Comparison of ENCODE assay signal across 21 cellular contexts in the genomic region with DNA sequence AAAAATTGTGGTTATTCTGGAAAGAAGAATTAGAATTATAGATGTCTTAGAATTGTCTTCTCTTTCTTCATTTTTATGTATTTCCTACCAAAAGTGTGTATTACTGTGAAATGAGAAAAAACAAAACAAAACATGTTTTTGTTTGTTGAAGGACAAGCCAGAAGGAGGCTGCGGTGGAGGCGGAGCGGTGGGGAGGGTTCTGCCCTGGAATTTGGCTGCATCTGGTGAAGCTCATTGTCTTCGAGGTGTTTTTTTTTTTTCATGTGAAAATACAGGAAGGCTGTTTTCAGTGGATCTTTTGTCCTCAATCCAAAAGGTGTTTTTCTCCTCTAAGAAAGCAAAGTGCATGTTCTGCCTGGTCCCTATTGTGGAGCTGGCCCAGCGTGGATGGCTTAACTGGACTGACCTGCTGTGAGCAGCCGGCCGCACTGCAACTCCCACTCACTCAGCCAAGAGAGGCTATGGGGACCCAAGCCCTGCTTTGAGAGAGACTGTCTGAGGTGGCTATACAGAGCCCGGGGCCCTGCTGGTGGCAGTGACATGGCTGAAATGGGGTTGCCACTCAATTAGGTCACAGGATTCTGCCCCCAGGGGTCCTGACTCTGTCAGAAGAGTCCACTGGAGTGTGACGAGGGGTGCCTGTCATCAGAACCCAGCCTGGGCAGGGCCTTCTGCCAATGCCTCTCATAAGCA.
"Had no signal": no experiment of that assay in that cellular context is flagged by ENCODE, and none has a peak within 500 bp of the region (broad histone marks: within the 10 kb centered on the region; RNA-seq: fewer than 3 reads in every experiment).

No MANE protein-coding gene starts in this region.

- H3K27ac ChIP-seq: adrenal gland, breast epithelium, epithelial cell of prostate, hepatocyte, pancreas, spleen, thoracic aorta had no signal

- H3K4me3 Mint-ChIP-seq: activated T-helper 1 cell treated with anti-CD3 and anti-CD28 coated beads, Interleukin-12 subunit alpha, Interleukin-12 subunit beta, Interleukin-2, Interleukin-4 antibody, amounts not matched to agents 30 ng/mL and 10 ng/mL and 1 ng/mL, durations not matched to agents 14 hours and 24 hours and 36 hours; memory B cell; naive thymus-derived CD4-positive, alpha-beta T cell; stimulated activated memory B cell treated with anti-CD40 and anti-IgM and Interleukin-4, amounts not matched to agents 10 μg/mL and 1 μg/mL and 100 μg/mL, for 72 hours had no signal

- H3K27me3 ChIP-seq: adrenal gland, hepatocyte, spleen had no signal

- H3K4me3 ChIP-seq: adrenal gland, breast epithelium, hepatocyte, pancreas, spleen, thoracic aorta had no signal

- H3K27ac Mint-ChIP-seq: activated naive CD4-positive, alpha-beta T cell treated with anti-CD3 and anti-CD28 coated beads, Interleukin-2, amount 50 U/mL, for 72 hours; activated T-helper 1 cell treated with anti-CD3 and anti-CD28 coated beads, Interleukin-12 subunit alpha, Interleukin-12 subunit beta, Interleukin-2, Interleukin-4 antibody, amounts not matched to agents 30 ng/mL and 10 ng/mL and 1 ng/mL, durations not matched to agents 14 hours and 24 hours and 36 hours; memory B cell; naive thymus-derived CD4-positive, alpha-beta T cell; stimulated activated memory B cell treated with anti-CD40 and anti-IgM and Interleukin-4, amounts not matched to agents 10 μg/mL and 1 μg/mL and 100 μg/mL, for 72 hours had no signal

- H3K4me1 ChIP-seq: adrenal gland, breast epithelium, pancreas, spleen had no signal

- H3K27me3 Mint-ChIP-seq: stimulated activated memory B cell treated with anti-CD40 and anti-IgM and Interleukin-4, amounts not matched to agents 10 μg/mL and 1 μg/mL and 100 μg/mL, for 72 hours had no signal

- H3K36me3 ChIP-seq: adrenal gland, breast epithelium, pancreas, spleen, thoracic aorta had no signal

- H3K9me3 Mint-ChIP-seq: activated naive CD4-positive, alpha-beta T cell treated with anti-CD3 and anti-CD28 coated beads, Interleukin-2, amount 50 U/mL, for 72 hours; activated T-helper 1 cell treated with anti-CD3 and anti-CD28 coated beads, Interleukin-12 subunit alpha, Interleukin-12 subunit beta, Interleukin-2, Interleukin-4 antibody, amounts not matched to agents 30 ng/mL and 10 ng/mL and 1 ng/mL, durations not matched to agents 14 hours and 24 hours and 36 hours; naive thymus-derived CD4-positive, alpha-beta T cell; stimulated activated memory B cell treated with anti-CD40 and anti-IgM and Interleukin-4, amounts not matched to agents 10 μg/mL and 1 μg/mL and 100 μg/mL, for 72 hours had no signal

- DNase-seq: activated CD4-positive, alpha-beta T cell treated with anti-CD3 and anti-CD28 coated beads for 1 hour; activated CD4-positive, alpha-beta T cell treated with anti-CD3 and anti-CD28 coated beads, Interleukin-2, amount 50 U/mL, for 4 hours; activated gamma-delta T cell treated with Interleukin-2 at 50 U/mL for 16 hours; activated T-cell treated with anti-CD3 and anti-CD28 coated beads for 4 hours; adrenal gland; cerebellar nuclear complex; effector memory CD4-positive, alpha-beta T cell; foreskin fibroblast; naive thymus-derived CD4-positive, alpha-beta T cell; pancreas; spleen; stimulated activated CD4-positive, alpha-beta T cell treated with anti-CD3 and anti-CD28 coated beads, Interleukin-4, amount 100 ng/mL, for 4 hours; T1000 had no signal

- H3K36me3 Mint-ChIP-seq: activated naive CD4-positive, alpha-beta T cell treated with anti-CD3 and anti-CD28 coated beads, Interleukin-2, amount 50 U/mL, for 72 hours; memory B cell; naive thymus-derived CD4-positive, alpha-beta T cell; stimulated activated memory B cell treated with anti-CD40 and anti-IgM and Interleukin-4, amounts not matched to agents 10 μg/mL and 1 μg/mL and 100 μg/mL, for 72 hours had no signal

- H3K4me1 Mint-ChIP-seq: memory B cell; naive thymus-derived CD4-positive, alpha-beta T cell; stimulated activated memory B cell treated with anti-CD40 and anti-IgM and Interleukin-4, amounts not matched to agents 10 μg/mL and 1 μg/mL and 100 μg/mL, for 72 hours had no signal

- H3K9me3 ChIP-seq: adrenal gland, breast epithelium, pancreas, spleen, thoracic aorta had no signal

- ATAC-seq: activated naive CD4-positive, alpha-beta T cell treated with anti-CD3 and anti-CD28 coated beads, Interleukin-2, amount 50 U/mL, for 72 hours; naive thymus-derived CD4-positive, alpha-beta T cell; pancreas; stimulated activated memory B cell treated with anti-CD40 and anti-IgM and Interleukin-4, amounts not matched to agents 10 μg/mL and 1 μg/mL and 100 μg/mL, for 72 hours had no signal
